In genomic region chr3:183099026-183099837, GRCh38 we compare ENCODE assay signal across 8 cellular contexts. TPM values are rescaled to one million over a fixed set of nuclear protein-coding genes. Genes with fewer than 3 reads are reported as not detected.
DNase-seq lines count a peak whose midpoint lies in the region; ATAC-seq and TF ChIP-seq lines count a peak whose summit lies in the region.

MCCC1 (minus strand) TSS chr3:183099496; CDS start chr3:183099440, 56 bp downstream.

- peak within 1 kb of the TSS; percentile 97 for H3K27ac Mint-ChIP-seq in activated CD4-positive, alpha-beta T cell treated with anti-CD3 and anti-CD28 coated beads, Interleukin-2, amount 10 ng/mL, durations not matched to agents 24 days and 14 days

- peaks cover 18% of the 10 kb centered on the region for H3K36me3 Mint-ChIP-seq in activated CD4-positive, alpha-beta T cell treated with anti-CD3 and anti-CD28 coated beads, Interleukin-2, amount 10 ng/mL, durations not matched to agents 24 days and 14 days (ENCODE audit: low read depth)

- H3K4me3 Mint-ChIP-seq in activated CD4-positive, alpha-beta T cell treated with anti-CD3 and anti-CD28 coated beads, Interleukin-2, amount 10 ng/mL, durations not matched to agents 24 days and 14 days = peak within 1 kb of the TSS; percentile 97

- ATAC-seq in HG03442 (IDR thresholded peaks at IDR 0.05; ENCODE audit: unreplicated experiment) = peak; percentile 99

- TF ChIP-seq CTCF in coronary artery (IDR thresholded peaks at IDR 0.05) = no peak

- intact Hi-C loops in activated CD4-positive, alpha-beta T cell treated with anti-CD3 and anti-CD28 coated beads, Interleukin-2, amount 10 ng/mL, durations not matched to agents 24 days and 14 days (cut with micrococcal nuclease) = loop anchor here (1.0 to 10.0 kb wide), 4 partner anchors 120 to 384 kb away; no protein-coding TSS in a partner anchor

- H3K27me3 Mint-ChIP-seq in activated CD4-positive, alpha-beta T cell treated with anti-CD3 and anti-CD28 coated beads, Interleukin-2, amount 10 ng/mL, durations not matched to agents 24 days and 14 days = no peaks in the 10 kb centered on the region

- no peaks in the 10 kb centered on the region for H3K9me3 Mint-ChIP-seq in activated CD4-positive, alpha-beta T cell treated with anti-CD3 and anti-CD28 coated beads, Interleukin-2, amount 10 ng/mL, durations not matched to agents 24 days and 14 days

- peak within 1 kb of the TSS; percentile 88 to 95 for H3K27ac ChIP-seq in coronary artery
- H3K27ac ChIP-seq in layer of hippocampus (ENCODE audit: low read depth, low read length) = peak within 1 kb of the TSS; percentile 90

- no peaks in the 10 kb centered on the region for H3K27me3 ChIP-seq in layer of hippocampus (ENCODE audit: control insufficient read depth, insufficient read depth, low read length)

- DNase-seq in Ammon's horn (ENCODE audit: low spot score) = peak; percentile 99
- DNase-seq in GM19238 (ENCODE audit: insufficient read length, low spot score) = peak; percentile 95
- DNase-seq in NCI-H526 (lab: John Stamatoyannopoulos, UW) = peak; percentile 97 to 99
- DNase-seq in activated CD4-positive, alpha-beta T cell treated with anti-CD3 and anti-CD28 coated beads, Interleukin-2, amount 10 ng/mL, durations not matched to agents 24 days and 14 days = peak; percentile 99
- DNase-seq in coronary artery (ENCODE audit: low spot score) = peak; percentile 99
- peak; percentile 92 to 93 for DNase-seq in stimulated activated CD4-positive, alpha-beta T cell treated with anti-CD3 and anti-CD28 coated beads, Interleukin-1b, Interleukin-23, amount 100 ng/mL, for 4 hours (ENCODE audit: low read depth in 2 of 2)

- H3K4me3 ChIP-seq in coronary artery = peak within 1 kb of the TSS; percentile 90

- peaks cover 26% of the 10 kb centered on the region for H3K4me1 Mint-ChIP-seq in activated CD4-positive, alpha-beta T cell treated with anti-CD3 and anti-CD28 coated beads, Interleukin-2, amount 10 ng/mL, durations not matched to agents 24 days and 14 days

RNA-seq across cellular contexts. Expression of gene MCCC1, which starts in this region (rescaled TPM):
- total RNA-seq in activated CD4-positive, alpha-beta T cell treated with anti-CD3 and anti-CD28 coated beads, Interleukin-2, amount 10 ng/mL, durations not matched to agents 24 days and 14 days = 25.4 and 27.5 TPM in 2 replicates

Comparison
In these comparisons a context has a peak if more than half of its experiments do, and no peak if none do; other contexts are left out.
1. Peak in every context shown above with its lines: DNase-seq, ATAC-seq, H3K4me3 ChIP-seq and H3K27ac ChIP-seq.